ENCODE assay signal across 11 cellular contexts in genomic region chr3:15942936-15943335, GRCh38.
"Had no signal": no experiment of that assay in that cellular context is flagged by ENCODE, and none has a peak within 500 bp of the region (broad histone marks: within the 10 kb centered on the region; RNA-seq: fewer than 3 reads in every experiment).

No MANE protein-coding gene starts in this region.

- H2AFZ ChIP-seq: GM23248, GM23338 had no signal

- H3K27ac ChIP-seq: GM23248 had no signal

- H3K4me1 ChIP-seq: HAP-1 had no signal

- ATAC-seq: GM23338, HCT116 had no signal

- H3K4me2 ChIP-seq: GM23338 had no signal

- H3K9ac ChIP-seq: GM23248 had no signal

- DNase-seq: GM23248, GOT3, H7, H9, HCEC 1CT, HFFc6 had no signal

- H3K4me3 ChIP-seq: GM23248, GM23338, HAP-1 had no signal

- FAIRE-seq: H1, H54 had no signal

- H3K36me3 ChIP-seq: HAP-1 had no signal

- H3K9me3 ChIP-seq: HAP-1 had no signal
